10 cellular contexts compared by ENCODE assay signal in genomic region chr6:17984822-17985660, GRCh38. TPM values are rescaled to one million over a fixed set of nuclear protein-coding genes. Genes with fewer than 3 reads are reported as not detected.
DNase-seq lines count a peak whose midpoint lies in the region; ATAC-seq, FAIRE-seq and TF ChIP-seq lines count a peak whose summit lies in the region.
"Had no signal": no experiment of that assay in that cellular context is flagged by ENCODE, and none has a peak within 500 bp of the region (broad histone marks: within the 10 kb centered on the region; RNA-seq: fewer than 3 reads in every experiment).

No MANE protein-coding gene starts in this region.

- peak overlapping the region; percentile 2 for H3K4me3 Mint-ChIP-seq in natural killer cell treated with Interleukin-12 subunit alpha and Interleukin-12 subunit beta and Interleukin-15 and Interleukin-18, amount 100 ng/mL, for 72 hours
- H3K4me3 Mint-ChIP-seq in natural killer cell, result no peak overlapping the region
- H3K4me3 Mint-ChIP-seq in endodermal cell, result no peak overlapping the region
- H3K4me3 Mint-ChIP-seq in nephron progenitor cell, result peak overlapping the region; percentile 54
- H3K4me3 Mint-ChIP-seq in activated naive CD4-positive, alpha-beta T cell treated with anti-CD3 and anti-CD28 coated beads for 36 hours, result no peak overlapping the region
- H3K4me3 Mint-ChIP-seq: CD8-positive, alpha-beta T cell; T-helper 1 cell treated with Interleukin-12 subunit alpha and Interleukin-12 subunit beta and Interleukin-4 antibody, amounts not matched to agents 30 μg/mL and 1 μg/mL, for 36 hours had no signal

- no peak for FAIRE-seq in RCC 7860 (lab: Jason Lieb, UNC)

- H3K4me3 ChIP-seq in endodermal cell (ENCODE audit: low read length), result peak overlapping the region; percentile 95

- 87% methylated on average over 6 to 8 of the region's 11 CpGs for WGBS in endodermal cell (ENCODE audit: insufficient coverage in 1 of 2, insufficient read length in 1 of 2), 2 experiments

- CTCF ChIA-PET in activated naive CD4-positive, alpha-beta T cell treated with anti-CD3 and anti-CD28 coated beads for 36 hours (lab: Charles Lee), result no interaction called here

- TF ChIP-seq CTCF in natural killer cell (IDR thresholded peaks at IDR 0.05), result no peak
- no peak for TF ChIP-seq CTCF in endodermal cell (conservative IDR thresholded peaks at IDR 0.05)
- TF ChIP-seq CTCF in nephron progenitor cell (IDR thresholded peaks at IDR 0.05), result no peak

- no peaks in the 10 kb centered on the region for H3K9me3 ChIP-seq in endodermal cell (ENCODE audit: control insufficient read depth, low read length)

- H3K4me1 Mint-ChIP-seq in natural killer cell treated with Interleukin-12 subunit alpha and Interleukin-12 subunit beta and Interleukin-15 and Interleukin-18, amount 100 ng/mL, for 72 hours (ENCODE audit: low read depth in 2 of 2), result peaks cover 20 to 44% of the 10 kb centered on the region in 2 donors
- peaks cover 23 to 44% of the 10 kb centered on the region in 2 donors for H3K4me1 Mint-ChIP-seq in natural killer cell
- peaks cover 26% of the 10 kb centered on the region for H3K4me1 Mint-ChIP-seq in endodermal cell
- H3K4me1 Mint-ChIP-seq in nephron progenitor cell, result peaks cover 32% of the 10 kb centered on the region
- peaks cover 5% of the 10 kb centered on the region for H3K4me1 Mint-ChIP-seq in activated naive CD4-positive, alpha-beta T cell treated with anti-CD3 and anti-CD28 coated beads for 36 hours (ENCODE audit: low read depth)

- H3K27ac Mint-ChIP-seq in natural killer cell treated with Interleukin-12 subunit alpha and Interleukin-12 subunit beta and Interleukin-15 and Interleukin-18, amount 100 ng/mL, for 72 hours, result no peak overlapping the region
- H3K27ac Mint-ChIP-seq in natural killer cell (peak overlapping the region in 1 of 2 donors; percentile 51), endodermal cell (no peak overlapping the region), nephron progenitor cell (no peak overlapping the region)
- H3K27ac Mint-ChIP-seq in activated naive CD4-positive, alpha-beta T cell treated with anti-CD3 and anti-CD28 coated beads for 36 hours, result no peak overlapping the region
- H3K27ac Mint-ChIP-seq: CD8-positive, alpha-beta T cell; T-helper 1 cell treated with Interleukin-12 subunit alpha and Interleukin-12 subunit beta and Interleukin-4 antibody, amounts not matched to agents 30 μg/mL and 1 μg/mL, for 36 hours had no signal

- ATAC-seq in natural killer cell treated with Interleukin-12 subunit alpha and Interleukin-12 subunit beta and Interleukin-15 and Interleukin-18, amount 100 ng/mL, for 72 hours, result no peak
- ATAC-seq in natural killer cell, result no peak
- no peak for ATAC-seq in HG02884 (IDR thresholded peaks at IDR 0.05; ENCODE audit: unreplicated experiment)
- ATAC-seq in HG02938 (IDR thresholded peaks at IDR 0.05; ENCODE audit: unreplicated experiment), result no peak
- ATAC-seq: CD8-positive, alpha-beta T cell had no signal

- peaks cover 4 to 39% of the 10 kb centered on the region in 2 donors for H3K27me3 Mint-ChIP-seq in natural killer cell treated with Interleukin-12 subunit alpha and Interleukin-12 subunit beta and Interleukin-15 and Interleukin-18, amount 100 ng/mL, for 72 hours
- H3K27me3 Mint-ChIP-seq in natural killer cell (ENCODE audit: low read depth in 2 of 2), result no peaks in the 10 kb centered on the region
- H3K27me3 Mint-ChIP-seq in endodermal cell (ENCODE audit: insufficient read depth), result peaks cover 17% of the 10 kb centered on the region
- H3K27me3 Mint-ChIP-seq in nephron progenitor cell (ENCODE audit: low read depth, poor library complexity), result peaks cover 18% of the 10 kb centered on the region
- H3K27me3 Mint-ChIP-seq in activated naive CD4-positive, alpha-beta T cell treated with anti-CD3 and anti-CD28 coated beads for 36 hours (ENCODE audit: low read depth), result peaks cover 62% of the 10 kb centered on the region

- peaks cover 7% of the 10 kb centered on the region for H3K4me1 ChIP-seq in endodermal cell (ENCODE audit: control insufficient read depth, insufficient read depth, low read length)

- H3K27ac ChIP-seq in endodermal cell (ENCODE audit: low read depth, low read length), result no peak overlapping the region

- no peaks in the 10 kb centered on the region for H3K9me3 Mint-ChIP-seq in natural killer cell treated with Interleukin-12 subunit alpha and Interleukin-12 subunit beta and Interleukin-15 and Interleukin-18, amount 100 ng/mL, for 72 hours
- H3K9me3 Mint-ChIP-seq in natural killer cell (no peaks in the 10 kb centered on the region), endodermal cell (no peaks in the 10 kb centered on the region), nephron progenitor cell (no peaks in the 10 kb centered on the region)
- H3K9me3 Mint-ChIP-seq in activated naive CD4-positive, alpha-beta T cell treated with anti-CD3 and anti-CD28 coated beads for 36 hours, result no peaks in the 10 kb centered on the region
- H3K9me3 Mint-ChIP-seq: CD8-positive, alpha-beta T cell; T-helper 1 cell treated with Interleukin-12 subunit alpha and Interleukin-12 subunit beta and Interleukin-4 antibody, amounts not matched to agents 30 μg/mL and 1 μg/mL, for 36 hours had no signal

- no peak overlapping the region for H3K9ac ChIP-seq in endodermal cell (ENCODE audit: extremely low read depth, low read length, poor library complexity, severe bottlenecking)

- no peaks in the 10 kb centered on the region for H3K36me3 Mint-ChIP-seq in natural killer cell treated with Interleukin-12 subunit alpha and Interleukin-12 subunit beta and Interleukin-15 and Interleukin-18, amount 100 ng/mL, for 72 hours
- no peaks in the 10 kb centered on the region for H3K36me3 Mint-ChIP-seq in natural killer cell
- H3K36me3 Mint-ChIP-seq in endodermal cell (ENCODE audit: low read depth), result peaks cover 15% of the 10 kb centered on the region
- peaks cover 23% of the 10 kb centered on the region for H3K36me3 Mint-ChIP-seq in nephron progenitor cell (ENCODE audit: low read depth)
- H3K36me3 Mint-ChIP-seq in activated naive CD4-positive, alpha-beta T cell treated with anti-CD3 and anti-CD28 coated beads for 36 hours (ENCODE audit: low read depth), result no peaks in the 10 kb centered on the region

- intact Hi-C loops in natural killer cell (cut with micrococcal nuclease), result loop anchor here (10.0 kb wide), 2 partner anchors 170 to 280 kb away; partner anchors contain the start of genes KDM1B, NUP153 and TPMT
- intact Hi-C loops in activated naive CD4-positive, alpha-beta T cell treated with anti-CD3 and anti-CD28 coated beads for 36 hours (cut with micrococcal nuclease), result loop anchor here (5.0 kb wide), 1 partner anchor 132 kb away; no protein-coding TSS in a partner anchor

- no peaks in the 10 kb centered on the region for H3K27me3 ChIP-seq in endodermal cell (ENCODE audit: control insufficient read depth, insufficient read depth, low read length, poor library complexity, severe bottlenecking)

- DNase-seq in natural killer cell treated with Interleukin-12 subunit alpha and Interleukin-12 subunit beta and Interleukin-15 and Interleukin-18, amount 100 ng/mL, for 72 hours (ENCODE audit: low spot score), result no peak
- no peak for DNase-seq in natural killer cell
- no peak for DNase-seq in endodermal cell
- DNase-seq in nephron progenitor cell, result no peak
- no peak for DNase-seq in activated naive CD4-positive, alpha-beta T cell treated with anti-CD3 and anti-CD28 coated beads for 36 hours
- DNase-seq in RCC 7860 (ENCODE audit: low spot score), result no peak
- DNase-seq: CD8-positive, alpha-beta T cell had no signal

- no peaks in the 10 kb centered on the region for H3K36me3 ChIP-seq in endodermal cell (ENCODE audit: control insufficient read depth, insufficient read depth, low read length)

RNA-seq across cellular contexts. Expression of gene KIF13A, which starts 2.4 kb away (rescaled TPM):
- total RNA-seq in natural killer cell treated with Interleukin-12 subunit alpha and Interleukin-12 subunit beta and Interleukin-15 and Interleukin-18, amount 100 ng/mL, for 72 hours, result 10 to 100 TPM in 1 of 2 donors, 1 to 10 TPM in 1; 8.2 to 33.6 TPM
- total RNA-seq in natural killer cell, result 10 to 100 TPM; 15.0 to 26.4 (median 19.5) TPM
- total RNA-seq in endodermal cell, result 10 to 100 TPM; 35.3 to 45.0 TPM
- 21.9 TPM for polyA plus RNA-seq in endodermal cell (2013, experiment 1 of 2)
- 20.0 TPM for polyA plus RNA-seq in endodermal cell (2013, experiment 2 of 2)
- not detected for total RNA-seq in activated naive CD4-positive, alpha-beta T cell treated with anti-CD3 and anti-CD28 coated beads for 36 hours

Comparison
In these comparisons a context has a peak if more than half of its experiments do, and no peak if none do; other contexts are left out.
1. H3K4me3 Mint-ChIP-seq: peak in natural killer cell treated with Interleukin-12 subunit alpha and Interleukin-12 subunit beta and Interleukin-15 and Interleukin-18, amount 100 ng/mL, for 72 hours (single experiment) and nephron progenitor cell (single experiment); none in natural killer cell (single experiment), endodermal cell (single experiment) and activated naive CD4-positive, alpha-beta T cell treated with anti-CD3 and anti-CD28 coated beads for 36 hours (single experiment).
2. RNA of gene KIF13A, which starts 2.4 kb away (total RNA-seq): 35.3 to 45.0 TPM in endodermal cell, 8.2 to 33.6 TPM in natural killer cell treated with Interleukin-12 subunit alpha and Interleukin-12 subunit beta and Interleukin-15 and Interleukin-18, amount 100 ng/mL, for 72 hours and 15.0 to 26.4 TPM in natural killer cell; not detected in activated naive CD4-positive, alpha-beta T cell treated with anti-CD3 and anti-CD28 coated beads for 36 hours; every median in the first group is over 4 times any median in the second.